12 cellular contexts compared by ENCODE assay signal in genomic region chrX:16838202-16839066, GRCh38. TPM values are rescaled to one million over a fixed set of nuclear protein-coding genes. Genes with fewer than 3 reads are reported as not detected.
DNase-seq lines count a peak whose midpoint lies in the region; ATAC-seq, FAIRE-seq and TF ChIP-seq lines count a peak whose summit lies in the region.
"Had no signal": no experiment of that assay in that cellular context is flagged by ENCODE, and none has a peak within 500 bp of the region (broad histone marks: within the 10 kb centered on the region; RNA-seq: fewer than 3 reads in every experiment).

No MANE protein-coding gene starts in this region.

- TF ChIP-seq POLR2A in GM12892 (IDR thresholded peaks at IDR 0.05; ENCODE audit: low read depth, low read length) = no peak

- DNase-seq in G401 (ENCODE audit: low spot score) = peak; percentile 33
- DNase-seq in RWPE2 (ENCODE audit: low spot score) = no peak
- DNase-seq in fibroblast of mammary gland (ENCODE audit: low read depth) = peak; percentile 81
- no peak for DNase-seq in progenitor cell of endocrine pancreas (ENCODE audit: low spot score, unreplicated experiment)
- DNase-seq in GM19239 (ENCODE audit: insufficient read length, low spot score) = no peak
- no peak for DNase-seq in NCI-H1930 (lab: John Stamatoyannopoulos, UW)
- no peak for DNase-seq in GM12892 (ENCODE audit: insufficient read length)
- DNase-seq: NCI-H1417 treated with DMSO at 0.1 percent for 48 hours; stimulated activated naive CD4-positive, alpha-beta T cell treated with Interleukin-2 at 50 U/mL for 16 hours had no signal

- peak overlapping the region; percentile 14 for H3K27ac ChIP-seq in RWPE2 (ENCODE audit: poor library complexity, severe bottlenecking)
- H3K27ac ChIP-seq: neutrophil had no signal

- no peaks in the 10 kb centered on the region for H3K9me3 Mint-ChIP-seq in progenitor cell of endocrine pancreas (ENCODE audit: low read depth)

- H3K27me3 Mint-ChIP-seq in progenitor cell of endocrine pancreas = no peaks in the 10 kb centered on the region

- FAIRE-seq in GM19239 (lab: Jason Lieb, UNC) (no peak), GM12892 (lab: Jason Lieb, UNC) (no peak)
- FAIRE-seq: colon had no signal

- H3K4me3 Mint-ChIP-seq in progenitor cell of endocrine pancreas (ENCODE audit: low read depth) = no peak overlapping the region

- peaks cover 17% of the 10 kb centered on the region for H3K4me1 ChIP-seq in RWPE2 (ENCODE audit: insufficient read depth, poor library complexity, severe bottlenecking)

- H3K27me3 ChIP-seq in RWPE2 (ENCODE audit: insufficient read depth, poor library complexity, severe bottlenecking) = no peaks in the 10 kb centered on the region
- H3K27me3 ChIP-seq: neutrophil had no signal

- TF ChIP-seq CTCF in RWPE2 (IDR thresholded peaks at IDR 0.05; ENCODE audit: poor library complexity, severe bottlenecking) (no peak), fibroblast of mammary gland (conservative IDR thresholded peaks at IDR 0.05; ENCODE audit: control insufficient read depth, insufficient read depth, low read depth, low read length) (no peak), progenitor cell of endocrine pancreas (IDR thresholded peaks at IDR 0.05; ENCODE audit: unreplicated experiment) (no peak)

- H3K27ac Mint-ChIP-seq in progenitor cell of endocrine pancreas = peak overlapping the region; percentile 16

- H3K36me3 ChIP-seq in RWPE2 (ENCODE audit: low read depth) = peaks cover 35% of the 10 kb centered on the region

- ATAC-seq in RWPE2 (ENCODE audit: low read depth) (peak; percentile 81), HG03039 (IDR thresholded peaks at IDR 0.05; ENCODE audit: unreplicated experiment) (no peak)

- H3K9me3 ChIP-seq in RWPE2 (ENCODE audit: severe bottlenecking) = no peaks in the 10 kb centered on the region
- H3K9me3 ChIP-seq: neutrophil had no signal

- in situ Hi-C loops in G401 (cut with HindIII; ENCODE audit: low sequenced_read_pairs) = no loop called here

- H3K4me3 ChIP-seq in RWPE2 (ENCODE audit: severe bottlenecking) (no peak overlapping the region), fibroblast of mammary gland (ENCODE audit: control insufficient read depth, low read depth, low read length) (no peak overlapping the region)

- H3K4me1 Mint-ChIP-seq in progenitor cell of endocrine pancreas (ENCODE audit: low read depth) = peaks cover 16% of the 10 kb centered on the region

- H3K36me3 Mint-ChIP-seq in progenitor cell of endocrine pancreas (ENCODE audit: insufficient read depth) = peaks cover 30% of the 10 kb centered on the region

RNA-seq across cellular contexts. Expression of gene RBBP7, which starts 31.7 kb away (rescaled TPM):
- total RNA-seq in G401 (2014; rRNA removed; shearing (Covaris generic)) = 99.0 and 131 TPM in 2 replicates
- 234 and 235 TPM in 2 replicates for total RNA-seq in progenitor cell of endocrine pancreas
- 143 TPM for polyA plus RNA-seq in GM12892 (2012; ENCODE audit: missing spikeins)

RNA-seq across cellular contexts. Expression of gene TXLNG, which starts 52.2 kb away (rescaled TPM):
- 17.5 and 20.7 TPM in 2 replicates for total RNA-seq in G401 (2014; rRNA removed; shearing (Covaris generic))
- total RNA-seq in progenitor cell of endocrine pancreas = 25.4 and 25.8 TPM in 2 replicates
- 16.9 TPM for polyA plus RNA-seq in GM12892 (2012; ENCODE audit: missing spikeins)

Comparison
In these comparisons a context has a peak if more than half of its experiments do, and no peak if none do; other contexts are left out.
1. DNase-seq: peak in G401 (single experiment) and fibroblast of mammary gland (single experiment); none in RWPE2 (single experiment), progenitor cell of endocrine pancreas (single experiment), GM19239 (single experiment), NCI-H1930 (0 of 2) and GM12892 (single experiment).